Comparison of ENCODE assay signal across 35 cellular contexts in genomic region chr3:76938962-76939361, GRCh38.
"Had no signal": no experiment of that assay in that cellular context is flagged by ENCODE, and none has a peak within 500 bp of the region (broad histone marks: within the 10 kb centered on the region; RNA-seq: fewer than 3 reads in every experiment).

No MANE protein-coding gene starts in this region.

- H3K27me3 Mint-ChIP-seq: activated B cell treated with CpG ODN at 0.5 μM for 24 hours; activated CD4-positive, alpha-beta memory T cell treated with anti-CD3 and anti-CD28 coated beads for 36 hours; activated CD4-positive, alpha-beta T cell treated with anti-CD3 and anti-CD28 coated beads, Interleukin-2, amount 10 ng/mL, durations not matched to agents 24 days and 14 days; activated CD8-positive, alpha-beta memory T cell treated with anti-CD3 and anti-CD28 coated beads, Interleukin-2, amount 10 ng/mL, durations not matched to agents 7 days and 5 days; activated naive CD4-positive, alpha-beta T cell treated with anti-CD3 and anti-CD28 coated beads, Interleukin-2, amount 10 ng/mL, durations not matched to agents 7 days and 5 days; activated naive CD4-positive, alpha-beta T cell treated with anti-CD3 and anti-CD28 coated beads, Interleukin-2, amount 50 U/mL, for 24 hours; activated naive CD8-positive, alpha-beta T cell; activated naive CD8-positive, alpha-beta T cell treated with anti-CD3 and anti-CD28 coated beads, Interleukin-2, amount 10 ng/mL, durations not matched to agents 7 days and 5 days; activated naive CD8-positive, alpha-beta T cell treated with anti-CD3 and anti-CD28 coated beads, Interleukin-2, amount 50 U/mL, for 24 hours; activated T-cell treated with anti-CD3 and anti-CD28 coated beads, Interleukin-2, amount 50 U/mL, for 24 hours had no signal

- H3K4me3 Mint-ChIP-seq: activated B cell treated with CpG ODN at 0.5 μM for 24 hours; activated CD4-positive, alpha-beta memory T cell treated with anti-CD3 and anti-CD28 coated beads for 36 hours; activated CD4-positive, alpha-beta T cell treated with anti-CD3 and anti-CD28 coated beads, Interleukin-2, amount 10 ng/mL, durations not matched to agents 24 days and 14 days; activated CD8-positive, alpha-beta memory T cell treated with anti-CD3 and anti-CD28 coated beads, Interleukin-2, amount 10 ng/mL, durations not matched to agents 7 days and 5 days; activated CD8-positive, alpha-beta T cell treated with anti-CD3 and anti-CD28 coated beads, Interleukin-2, amount 10 ng/mL, durations not matched to agents 7 days and 5 days; activated naive CD4-positive, alpha-beta T cell treated with anti-CD3 and anti-CD28 coated beads, Interleukin-2, amount 10 ng/mL, durations not matched to agents 7 days and 5 days; activated naive CD4-positive, alpha-beta T cell treated with anti-CD3 and anti-CD28 coated beads, Interleukin-2, amount 50 U/mL, for 24 hours; activated naive CD8-positive, alpha-beta T cell; activated naive CD8-positive, alpha-beta T cell treated with anti-CD3 and anti-CD28 coated beads, Interleukin-2, amount 10 ng/mL, durations not matched to agents 7 days and 5 days; activated naive CD8-positive, alpha-beta T cell treated with anti-CD3 and anti-CD28 coated beads, Interleukin-2, amount 50 U/mL, for 24 hours; activated T-cell treated with anti-CD3 and anti-CD28 coated beads, Interleukin-2, amount 50 U/mL, for 24 hours; T-helper 1 cell treated with Interleukin-12 subunit alpha and Interleukin-12 subunit beta and Interleukin-4 antibody, amounts not matched to agents 30 μg/mL and 1 μg/mL, for 36 hours; T-helper 2 cell treated with Interferon-gamma antibody and Interleukin-4, amounts not matched to agents 5 μg/mL and 100 μg/mL, for 36 hours had no signal

- H3K9me3 Mint-ChIP-seq: activated naive CD8-positive, alpha-beta T cell treated with anti-CD3 and anti-CD28 coated beads, Interleukin-2, amount 50 U/mL, for 24 hours had no signal

- H3K36me3 Mint-ChIP-seq: activated CD4-positive, alpha-beta memory T cell treated with anti-CD3 and anti-CD28 coated beads for 36 hours; activated CD8-positive, alpha-beta memory T cell treated with anti-CD3 and anti-CD28 coated beads, Interleukin-2, amount 10 ng/mL, durations not matched to agents 7 days and 5 days; activated naive CD4-positive, alpha-beta T cell treated with anti-CD3 and anti-CD28 coated beads, Interleukin-2, amount 10 ng/mL, durations not matched to agents 7 days and 5 days; activated naive CD4-positive, alpha-beta T cell treated with anti-CD3 and anti-CD28 coated beads, Interleukin-2, amount 50 U/mL, for 24 hours; activated naive CD8-positive, alpha-beta T cell; activated naive CD8-positive, alpha-beta T cell treated with anti-CD3 and anti-CD28 coated beads, Interleukin-2, amount 10 ng/mL, durations not matched to agents 7 days and 5 days had no signal

- ATAC-seq: activated CD8-positive, alpha-beta memory T cell treated with anti-CD3 and anti-CD28 coated beads, Interleukin-2, amount 10 ng/mL, durations not matched to agents 7 days and 5 days; activated CD8-positive, alpha-beta T cell treated with anti-CD3 and anti-CD28 coated beads, Interleukin-2, amount 10 ng/mL, durations not matched to agents 7 days and 5 days; activated naive CD8-positive, alpha-beta T cell treated with anti-CD3 and anti-CD28 coated beads, Interleukin-2, amount 50 U/mL, for 24 hours; body of pancreas had no signal

- H3K27ac ChIP-seq: adrenal gland, body of pancreas, brain microvascular endothelial cell, breast epithelium, VCaP had no signal

- H3K4me1 Mint-ChIP-seq: activated B cell treated with CpG ODN at 0.5 μM for 24 hours; activated CD4-positive, alpha-beta T cell treated with anti-CD3 and anti-CD28 coated beads, Interleukin-2, amount 10 ng/mL, durations not matched to agents 24 days and 14 days; activated CD8-positive, alpha-beta memory T cell treated with anti-CD3 and anti-CD28 coated beads, Interleukin-2, amount 10 ng/mL, durations not matched to agents 7 days and 5 days; activated naive CD4-positive, alpha-beta T cell treated with anti-CD3 and anti-CD28 coated beads, Interleukin-2, amount 10 ng/mL, durations not matched to agents 7 days and 5 days; activated naive CD4-positive, alpha-beta T cell treated with anti-CD3 and anti-CD28 coated beads, Interleukin-2, amount 50 U/mL, for 24 hours; activated naive CD8-positive, alpha-beta T cell treated with anti-CD3 and anti-CD28 coated beads, Interleukin-2, amount 10 ng/mL, durations not matched to agents 7 days and 5 days; activated naive CD8-positive, alpha-beta T cell treated with anti-CD3 and anti-CD28 coated beads, Interleukin-2, amount 50 U/mL, for 24 hours had no signal

- H3K27ac Mint-ChIP-seq: activated B cell treated with CpG ODN at 0.5 μM for 24 hours; activated CD4-positive, alpha-beta memory T cell treated with anti-CD3 and anti-CD28 coated beads for 36 hours; activated CD4-positive, alpha-beta T cell treated with anti-CD3 and anti-CD28 coated beads, Interleukin-2, amount 10 ng/mL, durations not matched to agents 24 days and 14 days; activated CD8-positive, alpha-beta memory T cell treated with anti-CD3 and anti-CD28 coated beads, Interleukin-2, amount 10 ng/mL, durations not matched to agents 7 days and 5 days; activated CD8-positive, alpha-beta T cell treated with anti-CD3 and anti-CD28 coated beads, Interleukin-2, amount 10 ng/mL, durations not matched to agents 7 days and 5 days; activated naive CD4-positive, alpha-beta T cell treated with anti-CD3 and anti-CD28 coated beads, Interleukin-2, amount 10 ng/mL, durations not matched to agents 7 days and 5 days; activated naive CD4-positive, alpha-beta T cell treated with anti-CD3 and anti-CD28 coated beads, Interleukin-2, amount 50 U/mL, for 24 hours; activated naive CD8-positive, alpha-beta T cell; activated naive CD8-positive, alpha-beta T cell treated with anti-CD3 and anti-CD28 coated beads, Interleukin-2, amount 10 ng/mL, durations not matched to agents 7 days and 5 days; activated naive CD8-positive, alpha-beta T cell treated with anti-CD3 and anti-CD28 coated beads, Interleukin-2, amount 50 U/mL, for 24 hours; activated T-cell treated with anti-CD3 and anti-CD28 coated beads, Interleukin-2, amount 50 U/mL, for 24 hours; activated T-helper 2 cell treated with anti-CD3 and anti-CD28 coated beads, Interferon-gamma antibody, Interleukin-2, Interleukin-4, amounts not matched to agents 10 μg/mL and 5 μg/mL and 100 μg/mL, durations not matched to agents 14 hours and 24 hours and 36 hours; T-helper 1 cell treated with Interleukin-12 subunit alpha and Interleukin-12 subunit beta and Interleukin-4 antibody, amounts not matched to agents 30 μg/mL and 1 μg/mL, for 36 hours; T-helper 2 cell treated with Interferon-gamma antibody and Interleukin-4, amounts not matched to agents 5 μg/mL and 100 μg/mL, for 36 hours had no signal

- DNase-seq: activated B cell treated with CpG ODN at 0.5 μM for 24 hours; activated CD4-positive, alpha-beta memory T cell treated with anti-CD3 and anti-CD28 coated beads for 36 hours; activated CD4-positive, alpha-beta T cell treated with anti-CD3 and anti-CD28 coated beads for 4 hours; activated CD4-positive, alpha-beta T cell treated with anti-CD3 and anti-CD28 coated beads, Interleukin-2, amount 10 ng/mL, durations not matched to agents 24 days and 14 days; activated CD4-positive, alpha-beta T cell treated with anti-CD3 and anti-CD28 coated beads, Interleukin-2, amount 50 U/mL, for 1 hour; activated CD4-positive, alpha-beta T cell treated with anti-CD3 and anti-CD28 coated beads, Interleukin-2, amount 50 U/mL, for 4 hours; activated CD4-positive, CD25-positive, alpha-beta regulatory T cell treated with anti-CD3 and anti-CD28 coated beads, Interleukin-2, amount 50 U/mL, for 72 hours; activated CD8-positive, alpha-beta memory T cell treated with anti-CD3 and anti-CD28 coated beads for 24 hours; activated CD8-positive, alpha-beta memory T cell treated with anti-CD3 and anti-CD28 coated beads, Interleukin-2, amount 10 ng/mL, durations not matched to agents 7 days and 5 days; activated CD8-positive, alpha-beta memory T cell treated with anti-CD3 and anti-CD28 coated beads, Interleukin-2, amount 50 U/mL, for 48 hours; activated CD8-positive, alpha-beta T cell treated with anti-CD3 and anti-CD28 coated beads, Interleukin-2, amount 10 ng/mL, durations not matched to agents 7 days and 5 days; activated effector memory CD4-positive, alpha-beta T cell treated with Interleukin-2 at 50 U/mL for 16 hours; activated gamma-delta T cell; activated naive CD4-positive, alpha-beta T cell treated with anti-CD3 and anti-CD28 coated beads, Interleukin-2, amount 10 ng/mL, durations not matched to agents 7 days and 5 days; activated naive CD4-positive, alpha-beta T cell treated with Interleukin-2 at 50 U/mL for 16 hours; activated naive CD8-positive, alpha-beta T cell treated with anti-CD3 and anti-CD28 coated beads, Interleukin-2, amount 10 ng/mL, durations not matched to agents 7 days and 5 days; activated naive CD8-positive, alpha-beta T cell treated with anti-CD3 and anti-CD28 coated beads, Interleukin-2, amount 50 U/mL, for 24 hours; activated T-cell treated with anti-CD3 and anti-CD28 coated beads, Interleukin-2, amount 50 U/mL, for 24 hours; activated T-cell treated with anti-CD3 and anti-CD28 coated beads, Interleukin-2, amount 50 U/mL, for 48 hours; adrenal gland; amniotic stem cell; aorta; body of pancreas; brain microvascular endothelial cell; central memory CD4-positive, alpha-beta T cell; T-helper 1 cell; T-helper 2 cell; T-helper 9 cell had no signal
